ENCODE assay signal across 1 cellular context in the genomic region with DNA sequence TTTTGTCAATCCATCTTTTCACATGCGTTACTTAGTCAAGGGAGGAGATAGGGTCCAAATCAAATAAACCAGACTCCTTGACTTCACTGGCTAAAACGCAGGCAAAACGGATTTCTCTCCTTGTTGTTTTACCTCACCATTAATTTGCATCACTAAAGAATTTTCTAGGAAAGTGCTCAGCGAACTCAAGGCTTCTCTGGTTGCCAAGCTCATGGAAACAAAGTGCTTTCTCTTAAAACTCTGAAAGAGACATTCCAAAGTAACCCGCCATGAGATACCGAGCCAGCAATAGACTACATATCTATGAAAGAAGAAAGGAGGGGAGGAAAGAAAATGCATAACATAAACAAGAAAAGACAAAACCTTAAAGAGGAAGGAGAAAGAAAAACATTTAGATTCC.
TF ChIP-seq lines count a peak whose summit lies in the region.

No MANE protein-coding gene starts in this region.

TF ChIP-seq in GM23338, 12 proteins besides CTCF, POLR2A, EP300 and RAD21 (continued from another document):
- TF ChIP-seq, protein P1, sequence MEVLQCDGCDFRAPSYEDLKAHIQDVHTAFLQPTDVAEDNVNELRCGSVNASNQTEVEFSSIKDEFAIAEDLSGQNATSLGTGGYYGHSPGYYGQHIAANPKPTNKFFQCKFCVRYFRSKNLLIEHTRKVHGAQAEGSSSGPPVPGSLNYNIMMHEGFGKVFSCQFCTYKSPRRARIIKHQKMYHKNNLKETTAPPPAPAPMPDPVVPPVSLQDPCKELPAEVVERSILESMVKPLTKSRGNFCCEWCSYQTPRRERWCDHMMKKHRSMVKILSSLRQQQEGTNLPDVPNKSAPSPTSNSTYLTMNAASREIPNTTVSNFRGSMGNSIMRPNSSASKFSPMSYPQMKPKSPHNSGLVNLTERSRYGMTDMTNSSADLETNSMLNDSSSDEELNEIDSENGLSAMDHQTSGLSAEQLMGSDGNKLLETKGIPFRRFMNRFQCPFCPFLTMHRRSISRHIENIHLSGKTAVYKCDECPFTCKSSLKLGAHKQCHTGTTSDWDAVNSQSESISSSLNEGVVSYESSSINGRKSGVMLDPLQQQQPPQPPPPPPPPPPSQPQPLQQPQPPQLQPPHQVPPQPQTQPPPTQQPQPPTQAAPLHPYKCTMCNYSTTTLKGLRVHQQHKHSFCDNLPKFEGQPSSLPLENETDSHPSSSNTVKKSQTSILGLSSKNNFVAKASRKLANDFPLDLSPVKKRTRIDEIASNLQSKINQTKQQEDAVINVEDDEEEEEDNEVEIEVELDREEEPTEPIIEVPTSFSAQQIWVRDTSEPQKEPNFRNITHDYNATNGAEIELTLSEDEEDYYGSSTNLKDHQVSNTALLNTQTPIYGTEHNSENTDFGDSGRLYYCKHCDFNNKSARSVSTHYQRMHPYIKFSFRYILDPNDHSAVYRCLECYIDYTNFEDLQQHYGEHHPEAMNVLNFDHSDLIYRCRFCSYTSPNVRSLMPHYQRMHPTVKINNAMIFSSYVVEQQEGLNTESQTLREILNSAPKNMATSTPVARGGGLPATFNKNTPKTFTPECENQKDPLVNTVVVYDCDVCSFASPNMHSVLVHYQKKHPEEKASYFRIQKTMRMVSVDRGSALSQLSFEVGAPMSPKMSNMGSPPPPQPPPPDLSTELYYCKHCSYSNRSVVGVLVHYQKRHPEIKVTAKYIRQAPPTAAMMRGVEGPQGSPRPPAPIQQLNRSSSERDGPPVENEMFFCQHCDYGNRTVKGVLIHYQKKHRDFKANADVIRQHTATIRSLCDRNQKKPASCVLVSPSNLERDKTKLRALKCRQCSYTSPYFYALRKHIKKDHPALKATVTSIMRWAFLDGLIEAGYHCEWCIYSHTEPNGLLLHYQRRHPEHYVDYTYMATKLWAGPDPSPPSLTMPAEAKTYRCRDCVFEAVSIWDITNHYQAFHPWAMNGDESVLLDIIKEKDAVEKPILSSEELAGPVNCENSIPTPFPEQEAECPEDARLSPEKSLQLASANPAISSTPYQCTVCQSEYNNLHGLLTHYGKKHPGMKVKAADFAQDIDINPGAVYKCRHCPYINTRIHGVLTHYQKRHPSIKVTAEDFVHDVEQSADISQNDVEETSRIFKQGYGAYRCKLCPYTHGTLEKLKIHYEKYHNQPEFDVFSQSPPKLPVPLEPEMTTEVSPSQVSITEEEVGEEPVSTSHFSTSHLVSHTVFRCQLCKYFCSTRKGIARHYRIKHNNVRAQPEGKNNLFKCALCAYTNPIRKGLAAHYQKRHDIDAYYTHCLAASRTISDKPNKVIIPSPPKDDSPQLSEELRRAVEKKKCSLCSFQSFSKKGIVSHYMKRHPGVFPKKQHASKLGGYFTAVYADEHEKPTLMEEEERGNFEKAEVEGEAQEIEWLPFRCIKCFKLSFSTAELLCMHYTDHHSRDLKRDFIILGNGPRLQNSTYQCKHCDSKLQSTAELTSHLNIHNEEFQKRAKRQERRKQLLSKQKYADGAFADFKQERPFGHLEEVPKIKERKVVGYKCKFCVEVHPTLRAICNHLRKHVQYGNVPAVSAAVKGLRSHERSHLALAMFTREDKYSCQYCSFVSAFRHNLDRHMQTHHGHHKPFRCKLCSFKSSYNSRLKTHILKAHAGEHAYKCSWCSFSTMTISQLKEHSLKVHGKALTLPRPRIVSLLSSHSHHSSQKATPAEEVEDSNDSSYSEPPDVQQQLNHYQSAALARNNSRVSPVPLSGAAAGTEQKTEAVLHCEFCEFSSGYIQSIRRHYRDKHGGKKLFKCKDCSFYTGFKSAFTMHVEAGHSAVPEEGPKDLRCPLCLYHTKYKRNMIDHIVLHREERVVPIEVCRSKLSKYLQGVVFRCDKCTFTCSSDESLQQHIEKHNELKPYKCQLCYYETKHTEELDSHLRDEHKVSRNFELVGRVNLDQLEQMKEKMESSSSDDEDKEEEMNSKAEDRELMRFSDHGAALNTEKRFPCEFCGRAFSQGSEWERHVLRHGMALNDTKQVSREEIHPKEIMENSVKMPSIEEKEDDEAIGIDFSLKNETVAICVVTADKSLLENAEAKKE (CRISPR knock-in tag; IDR thresholded peaks at IDR 0.05), result peak; percentile 88
- TF ChIP-seq, protein P2, sequence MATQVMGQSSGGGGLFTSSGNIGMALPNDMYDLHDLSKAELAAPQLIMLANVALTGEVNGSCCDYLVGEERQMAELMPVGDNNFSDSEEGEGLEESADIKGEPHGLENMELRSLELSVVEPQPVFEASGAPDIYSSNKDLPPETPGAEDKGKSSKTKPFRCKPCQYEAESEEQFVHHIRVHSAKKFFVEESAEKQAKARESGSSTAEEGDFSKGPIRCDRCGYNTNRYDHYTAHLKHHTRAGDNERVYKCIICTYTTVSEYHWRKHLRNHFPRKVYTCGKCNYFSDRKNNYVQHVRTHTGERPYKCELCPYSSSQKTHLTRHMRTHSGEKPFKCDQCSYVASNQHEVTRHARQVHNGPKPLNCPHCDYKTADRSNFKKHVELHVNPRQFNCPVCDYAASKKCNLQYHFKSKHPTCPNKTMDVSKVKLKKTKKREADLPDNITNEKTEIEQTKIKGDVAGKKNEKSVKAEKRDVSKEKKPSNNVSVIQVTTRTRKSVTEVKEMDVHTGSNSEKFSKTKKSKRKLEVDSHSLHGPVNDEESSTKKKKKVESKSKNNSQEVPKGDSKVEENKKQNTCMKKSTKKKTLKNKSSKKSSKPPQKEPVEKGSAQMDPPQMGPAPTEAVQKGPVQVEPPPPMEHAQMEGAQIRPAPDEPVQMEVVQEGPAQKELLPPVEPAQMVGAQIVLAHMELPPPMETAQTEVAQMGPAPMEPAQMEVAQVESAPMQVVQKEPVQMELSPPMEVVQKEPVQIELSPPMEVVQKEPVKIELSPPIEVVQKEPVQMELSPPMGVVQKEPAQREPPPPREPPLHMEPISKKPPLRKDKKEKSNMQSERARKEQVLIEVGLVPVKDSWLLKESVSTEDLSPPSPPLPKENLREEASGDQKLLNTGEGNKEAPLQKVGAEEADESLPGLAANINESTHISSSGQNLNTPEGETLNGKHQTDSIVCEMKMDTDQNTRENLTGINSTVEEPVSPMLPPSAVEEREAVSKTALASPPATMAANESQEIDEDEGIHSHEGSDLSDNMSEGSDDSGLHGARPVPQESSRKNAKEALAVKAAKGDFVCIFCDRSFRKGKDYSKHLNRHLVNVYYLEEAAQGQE (IDR thresholded peaks at IDR 0.05; ENCODE audit: unreplicated experiment), result no peak
